Comparison of ENCODE assay signal across 24 cellular contexts in the genomic region with DNA sequence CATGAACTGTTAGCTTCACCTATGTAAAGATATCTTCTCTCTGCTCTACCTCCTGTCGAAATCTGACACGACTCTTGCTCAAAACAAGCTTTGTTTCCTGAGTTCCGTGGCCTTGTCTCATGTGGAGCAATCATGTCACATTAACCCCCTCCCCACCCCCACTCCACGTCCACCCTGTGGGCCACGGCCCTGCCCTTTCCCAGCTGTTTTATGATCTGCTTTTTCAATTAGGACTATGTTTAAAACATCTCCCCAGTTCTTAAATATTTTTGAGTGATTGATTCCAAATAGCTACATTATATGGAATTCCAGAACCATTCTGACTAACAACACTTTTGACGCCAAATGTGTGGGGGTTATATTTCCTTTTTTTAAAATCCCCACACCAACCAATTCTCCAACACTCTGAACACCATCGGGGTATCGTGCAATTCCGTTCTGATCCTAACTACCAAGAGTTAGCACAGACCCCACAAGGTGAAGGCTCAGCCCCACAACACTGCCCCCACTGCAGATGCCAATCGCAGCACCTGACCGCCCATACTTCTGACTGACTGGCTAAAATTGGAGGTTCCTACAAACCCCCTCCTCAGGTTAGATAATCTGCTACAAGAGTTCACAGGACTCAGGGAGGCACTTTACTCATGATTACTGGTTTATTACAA. TPM values are rescaled to one million over a fixed set of nuclear protein-coding genes. Genes with fewer than 3 reads are reported as not detected.
"Had no signal": no experiment of that assay in that cellular context is flagged by ENCODE, and none has a peak within 500 bp of the region (broad histone marks: within the 10 kb centered on the region; RNA-seq: fewer than 3 reads in every experiment).

No MANE protein-coding gene starts in this region.

- H3K27me3 ChIP-seq: hepatocyte, testis, tibial nerve had no signal

- H3K9me3 Mint-ChIP-seq: nephron had no signal

- H3K4me3 ChIP-seq: hepatocyte, lung, testis, tibial nerve, upper lobe of right lung had no signal

- H3K27ac ChIP-seq: hepatocyte, testis, tibial nerve, upper lobe of right lung had no signal

- H3K4me1 Mint-ChIP-seq: naive B cell, nephron had no signal

- ATAC-seq: left cardiac atrium; left ventricle myocardium superior; sciatic nerve; stimulated activated naive B cell treated with anti-CD40 and anti-IgM and Interleukin-4, amounts not matched to agents 10 μg/mL and 1 μg/mL and 100 μg/mL, for 72 hours; stimulated activated naive CD8-positive, alpha-beta T cell treated with anti-CD3 and anti-CD28 coated beads, Interleukin-15, amount 100 ng/mL, for 72 hours; upper lobe of right lung had no signal

- H3K36me3 ChIP-seq: tibial nerve, upper lobe of right lung had no signal

- DNase-seq: erythroblast; foreskin melanocyte; kidney; left cardiac atrium; left ventricle myocardium superior; mesenchymal stem cell; naive B cell; posterior cingulate gyrus; stimulated activated CD4-positive, alpha-beta T cell treated with anti-CD3 and anti-CD28 coated beads, Interleukin-2, amount 100 ng/mL, for 24 hours; stimulated activated CD4-positive, alpha-beta T cell treated with anti-CD3 and anti-CD28 coated beads, Interleukin-4, amount 100 ng/mL, for 4 hours; stimulated activated naive B cell treated with anti-CD40 and anti-IgM and Interleukin-4, amounts not matched to agents 10 μg/mL and 1 μg/mL and 100 μg/mL, for 72 hours; stimulated activated naive CD8-positive, alpha-beta T cell treated with anti-CD3 and anti-CD28 coated beads, Interleukin-15, amount 100 ng/mL, for 72 hours; testis; upper lobe of right lung had no signal

- H3K9me3 ChIP-seq: testis, tibial nerve, upper lobe of right lung had no signal

- H3K27ac Mint-ChIP-seq: naive B cell; nephron; stimulated activated naive B cell treated with anti-CD40 and anti-IgM and Interleukin-4, amounts not matched to agents 10 μg/mL and 1 μg/mL and 100 μg/mL, for 72 hours; stimulated activated naive CD8-positive, alpha-beta T cell treated with anti-CD3 and anti-CD28 coated beads, Interleukin-15, amount 100 ng/mL, for 72 hours had no signal

- H3K4me3 Mint-ChIP-seq: naive B cell; nephron; stimulated activated naive B cell treated with anti-CD40 and anti-IgM and Interleukin-4, amounts not matched to agents 10 μg/mL and 1 μg/mL and 100 μg/mL, for 72 hours; stimulated activated naive CD8-positive, alpha-beta T cell treated with anti-CD3 and anti-CD28 coated beads, Interleukin-15, amount 100 ng/mL, for 72 hours had no signal

- H3K4me1 ChIP-seq: testis, tibial nerve, upper lobe of right lung had no signal

- H3K27me3 Mint-ChIP-seq: stimulated activated naive CD8-positive, alpha-beta T cell treated with anti-CD3 and anti-CD28 coated beads, Interleukin-15, amount 100 ng/mL, for 72 hours had no signal

RNA-seq across cellular contexts. Expression of gene S100A8, which starts 12.7 kb away (rescaled TPM):
- total RNA-seq: endothelial cell of umbilical vein, osteocyte, pulmonary artery endothelial cell had no signal
- polyA plus RNA-seq: endothelial cell of umbilical vein had no signal

RNA-seq across cellular contexts. Expression of gene S100A7A, which starts 12.8 kb away (rescaled TPM):
- total RNA-seq: endothelial cell of umbilical vein, hepatocyte, kidney, left cardiac atrium, left ventricle myocardium superior, lung, osteocyte, pulmonary artery endothelial cell, sciatic nerve, skeletal muscle tissue, subcutaneous adipose tissue, testis, tibial nerve, upper lobe of right lung had no signal
- polyA plus RNA-seq: endothelial cell of umbilical vein, hepatocyte, lung had no signal

RNA-seq across cellular contexts. Expression of gene S100A12, which starts 28.1 kb away (rescaled TPM):
- total RNA-seq: endothelial cell of umbilical vein, hepatocyte, osteocyte, pulmonary artery endothelial cell, testis, tibial nerve had no signal
- polyA plus RNA-seq: endothelial cell of umbilical vein, hepatocyte had no signal

RNA-seq across cellular contexts. Expression of gene S100A9, which starts 45.9 kb away (rescaled TPM):
- total RNA-seq: endothelial cell of umbilical vein, osteocyte had no signal
- polyA plus RNA-seq: endothelial cell of umbilical vein had no signal

RNA-seq across cellular contexts. Expression of gene PGLYRP4, which starts 54.9 kb away (rescaled TPM):
- total RNA-seq: endothelial cell of umbilical vein, hepatocyte, kidney, left cardiac atrium, left ventricle myocardium superior, osteocyte, pulmonary artery endothelial cell, sciatic nerve, skeletal muscle tissue, subcutaneous adipose tissue, tibial nerve, upper lobe of right lung had no signal
- polyA plus RNA-seq: endothelial cell of umbilical vein, hepatocyte had no signal
